ENCODE assay signal across 21 cellular contexts in genomic region chr2:136048886-136049832, GRCh38.
A peak's percentile ranks its signal among the peaks of the same experiment; 100 is the strongest.
DNase-seq lines count a peak whose midpoint lies in the region; ATAC-seq lines count a peak whose summit lies in the region.
"Had no signal": no experiment of that assay in that cellular context is flagged by ENCODE, and none has a peak within 500 bp of the region (broad histone marks: within the 10 kb centered on the region; RNA-seq: fewer than 3 reads in every experiment).

No MANE protein-coding gene starts in this region.

- peak overlapping the region; percentile 29 for H3K4me3 Mint-ChIP-seq in activated CD4-positive, alpha-beta T cell treated with anti-CD3 and anti-CD28 coated beads, Interleukin-2, amount 10 ng/mL, durations not matched to agents 7 days and 5 days
- H3K4me3 Mint-ChIP-seq in T-helper 17 cell, result peak overlapping the region; percentile 60
- H3K4me3 Mint-ChIP-seq in central memory CD8-positive, alpha-beta T cell, result no peak overlapping the region
- no peak overlapping the region for H3K4me3 Mint-ChIP-seq in stimulated activated naive B cell treated with anti-CD40 and anti-IgM and Interleukin-4, amounts not matched to agents 10 μg/mL and 1 μg/mL and 100 μg/mL, for 72 hours

- H3K36me3 Mint-ChIP-seq in activated CD4-positive, alpha-beta T cell treated with anti-CD3 and anti-CD28 coated beads, Interleukin-2, amount 10 ng/mL, durations not matched to agents 7 days and 5 days (ENCODE audit: low read depth), result peaks cover 19% of the 10 kb centered on the region
- peaks cover 2% of the 10 kb centered on the region for H3K36me3 Mint-ChIP-seq in T-helper 17 cell (ENCODE audit: low read depth)
- no peaks in the 10 kb centered on the region for H3K36me3 Mint-ChIP-seq in central memory CD8-positive, alpha-beta T cell (ENCODE audit: insufficient read depth)
- no peaks in the 10 kb centered on the region for H3K36me3 Mint-ChIP-seq in stimulated activated naive B cell treated with anti-CD40 and anti-IgM and Interleukin-4, amounts not matched to agents 10 μg/mL and 1 μg/mL and 100 μg/mL, for 72 hours

- CTCF ChIA-PET in activated CD4-positive, alpha-beta T cell treated with anti-CD3 and anti-CD28 coated beads, Interleukin-2, amount 10 ng/mL, durations not matched to agents 7 days and 5 days (lab: Charles Lee), result interaction anchor here (1.0 to 3.8 kb wide), 8 partner anchors 10 to 135 kb away, joined by 3 to 17 read pairs (median 4); no protein-coding TSS in a partner anchor

- H3K9me3 Mint-ChIP-seq in activated CD4-positive, alpha-beta T cell treated with anti-CD3 and anti-CD28 coated beads, Interleukin-2, amount 10 ng/mL, durations not matched to agents 7 days and 5 days, result peaks cover 16% of the 10 kb centered on the region
- H3K9me3 Mint-ChIP-seq in central memory CD8-positive, alpha-beta T cell, result no peaks in the 10 kb centered on the region
- peaks cover 0 to 3% of the 10 kb centered on the region in 2 donors for H3K9me3 Mint-ChIP-seq in stimulated activated naive B cell treated with anti-CD40 and anti-IgM and Interleukin-4, amounts not matched to agents 10 μg/mL and 1 μg/mL and 100 μg/mL, for 72 hours

- H3K4me1 Mint-ChIP-seq in activated CD4-positive, alpha-beta T cell treated with anti-CD3 and anti-CD28 coated beads, Interleukin-2, amount 10 ng/mL, durations not matched to agents 7 days and 5 days, result peaks cover 87% of the 10 kb centered on the region
- peaks cover 41% of the 10 kb centered on the region for H3K4me1 Mint-ChIP-seq in T-helper 17 cell
- H3K4me1 Mint-ChIP-seq in central memory CD8-positive, alpha-beta T cell, result peaks cover 45% of the 10 kb centered on the region
- peaks cover 38 to 79% of the 10 kb centered on the region in 2 donors for H3K4me1 Mint-ChIP-seq in stimulated activated naive B cell treated with anti-CD40 and anti-IgM and Interleukin-4, amounts not matched to agents 10 μg/mL and 1 μg/mL and 100 μg/mL, for 72 hours

- DNase-seq in activated CD4-positive, alpha-beta T cell treated with anti-CD3 and anti-CD28 coated beads, Interleukin-2, amount 10 ng/mL, durations not matched to agents 7 days and 5 days, result peak; percentile 24
- no peak for DNase-seq in activated CD4-positive, alpha-beta T cell treated with anti-CD3 and anti-CD28 coated beads, Interleukin-2, amount 50 U/mL, for 1 hour
- DNase-seq in T-helper 17 cell, result no peak
- no peak for DNase-seq in central memory CD8-positive, alpha-beta T cell (ENCODE audit: low spot score in 2 of 2)
- no peak for DNase-seq in stimulated activated naive B cell treated with anti-CD40 and anti-IgM and Interleukin-4, amounts not matched to agents 10 μg/mL and 1 μg/mL and 100 μg/mL, for 72 hours
- no peak for DNase-seq in NCI-H1694 (lab: John Stamatoyannopoulos, UW)
- no peak for DNase-seq in T1000 (lab: John Stamatoyannopoulos, UW)
- no peak for DNase-seq in NCI-H146 (lab: John Stamatoyannopoulos, UW)
- DNase-seq: glutamatergic neuron; KG1; NCI-H1105; NCI-H2171; NCI-H748 treated with DMSO at 0.1 percent for 48 hours; PC-9; stimulated activated CD4-positive, alpha-beta T cell treated with anti-CD3 and anti-CD28 coated beads, Interleukin-4, amount 100 ng/mL, for 4 hours; stimulated activated CD8-positive, alpha-beta memory T cell treated with anti-CD3 and anti-CD28 coated beads, Interleukin-4, amount 100 ng/mL, for 48 hours; transverse colon had no signal

- peak overlapping the region; percentile 90 for H3K27ac Mint-ChIP-seq in activated CD4-positive, alpha-beta T cell treated with anti-CD3 and anti-CD28 coated beads, Interleukin-2, amount 10 ng/mL, durations not matched to agents 7 days and 5 days
- H3K27ac Mint-ChIP-seq in T-helper 17 cell, result peak overlapping the region; percentile 88
- peak overlapping the region; percentile 6 for H3K27ac Mint-ChIP-seq in central memory CD8-positive, alpha-beta T cell (ENCODE audit: low read depth)
- H3K27ac Mint-ChIP-seq in stimulated activated naive B cell treated with anti-CD40 and anti-IgM and Interleukin-4, amounts not matched to agents 10 μg/mL and 1 μg/mL and 100 μg/mL, for 72 hours, result peak overlapping the region; percentile 45

- H3K9me3 ChIP-seq in T-helper 17 cell (ENCODE audit: control insufficient read depth, low read length, poor library complexity, severe bottlenecking), result no peaks in the 10 kb centered on the region
- H3K9me3 ChIP-seq: A549, esophagus muscularis mucosa, transverse colon had no signal

- POLR2A ChIA-PET in activated CD4-positive, alpha-beta T cell treated with anti-CD3 and anti-CD28 coated beads, Interleukin-2, amount 10 ng/mL, durations not matched to agents 7 days and 5 days (lab: Charles Lee), result no interaction called here

- H3K27me3 Mint-ChIP-seq in activated CD4-positive, alpha-beta T cell treated with anti-CD3 and anti-CD28 coated beads, Interleukin-2, amount 10 ng/mL, durations not matched to agents 7 days and 5 days, result no peaks in the 10 kb centered on the region
- H3K27me3 Mint-ChIP-seq in T-helper 17 cell, result no peaks in the 10 kb centered on the region
- no peaks in the 10 kb centered on the region for H3K27me3 Mint-ChIP-seq in central memory CD8-positive, alpha-beta T cell
- no peaks in the 10 kb centered on the region for H3K27me3 Mint-ChIP-seq in stimulated activated naive B cell treated with anti-CD40 and anti-IgM and Interleukin-4, amounts not matched to agents 10 μg/mL and 1 μg/mL and 100 μg/mL, for 72 hours

- ATAC-seq in T-helper 17 cell, result no peak
- ATAC-seq in central memory CD8-positive, alpha-beta T cell (replicated peaks; ENCODE audit: extremely low read depth, poor library complexity, severe bottlenecking), result no peak
- peak; percentile 12 to 53 for ATAC-seq in stimulated activated naive B cell treated with anti-CD40 and anti-IgM and Interleukin-4, amounts not matched to agents 10 μg/mL and 1 μg/mL and 100 μg/mL, for 72 hours (replicated peaks)
- ATAC-seq: A549, HCT116, SK-N-SH treated with all-trans-retinoic acid at 6 μM for 48 hours had no signal

Comparison
In these comparisons a context has a peak if more than half of its experiments do, and no peak if none do; other contexts are left out.
1. H3K27ac Mint-ChIP-seq: peak in every context shown above with its lines; median percentile 90 in activated CD4-positive, alpha-beta T cell treated with anti-CD3 and anti-CD28 coated beads, Interleukin-2, amount 10 ng/mL, durations not matched to agents 7 days and 5 days; 88 in T-helper 17 cell; 45 in stimulated activated naive B cell treated with anti-CD40 and anti-IgM and Interleukin-4, amounts not matched to agents 10 μg/mL and 1 μg/mL and 100 μg/mL, for 72 hours; 6 in central memory CD8-positive, alpha-beta T cell.
2. H3K4me3 Mint-ChIP-seq: peak in activated CD4-positive, alpha-beta T cell treated with anti-CD3 and anti-CD28 coated beads, Interleukin-2, amount 10 ng/mL, durations not matched to agents 7 days and 5 days (single experiment) and T-helper 17 cell (single experiment); none in central memory CD8-positive, alpha-beta T cell (single experiment) and stimulated activated naive B cell treated with anti-CD40 and anti-IgM and Interleukin-4, amounts not matched to agents 10 μg/mL and 1 μg/mL and 100 μg/mL, for 72 hours (0 of 2).
3. ATAC-seq: peak in stimulated activated naive B cell treated with anti-CD40 and anti-IgM and Interleukin-4, amounts not matched to agents 10 μg/mL and 1 μg/mL and 100 μg/mL, for 72 hours (2 of 2); none in T-helper 17 cell (single experiment) and central memory CD8-positive, alpha-beta T cell (single experiment).